1 cellular context compared by ENCODE assay signal in the genomic region with DNA sequence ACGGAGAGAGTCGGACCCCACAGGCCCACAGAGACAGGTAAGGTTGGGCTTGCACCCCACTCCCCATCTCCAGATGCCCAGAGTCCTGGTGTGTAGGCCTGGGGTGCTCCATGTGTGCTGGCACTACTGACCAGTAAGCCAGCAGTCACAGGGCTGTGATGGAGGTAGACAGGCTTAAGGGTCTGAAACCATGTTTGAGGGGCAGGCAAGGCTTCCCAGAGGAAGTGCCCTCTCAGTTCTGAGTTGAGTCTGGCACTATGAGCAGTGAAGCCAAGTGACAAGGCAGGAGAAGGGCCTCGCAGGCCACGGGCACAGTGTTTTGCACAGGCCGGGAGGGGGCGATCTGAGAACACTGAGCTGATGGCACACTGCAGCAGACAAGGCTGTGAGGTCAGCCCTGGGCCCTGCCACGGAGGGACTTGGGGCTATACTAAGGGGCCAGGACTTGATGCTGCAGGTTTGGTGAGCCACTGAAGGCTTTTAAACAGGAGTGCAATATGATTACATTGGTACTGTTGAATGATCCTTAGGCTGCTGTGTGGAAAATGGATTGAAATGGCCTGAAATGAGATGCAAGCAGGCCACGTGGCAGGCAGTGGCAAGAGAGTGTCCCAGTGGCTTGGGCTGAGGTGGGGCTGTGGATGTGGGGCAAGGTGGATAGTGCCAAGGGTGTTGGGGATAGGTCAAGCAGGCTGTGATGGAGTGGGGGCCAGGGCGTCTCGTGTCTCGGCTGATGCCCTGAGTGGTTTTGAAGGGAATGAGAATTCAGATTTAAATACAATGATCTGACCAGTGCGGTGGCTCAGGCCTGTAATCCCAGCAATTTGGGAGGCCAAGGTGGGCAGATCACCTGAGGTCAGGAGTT.
TF ChIP-seq lines count a peak whose summit lies in the region.

No MANE protein-coding gene starts in this region.

TF ChIP-seq in H1, 55 proteins besides CTCF, POLR2A, EP300 and RAD21:
- TF ChIP-seq JUN (IDR thresholded peaks at IDR 0.05; ENCODE audit: low read depth, low read length) (0 out of 2 replicates have a peak, but pooled peaks have one; percentile 29), FOSL1 (IDR thresholded peaks at IDR 0.05; ENCODE audit: insufficient read depth, low read depth, low read length) (no peak), CHD2 (IDR thresholded peaks at IDR 0.05; ENCODE audit: low read length) (0 out of 2 replicates have a peak, but pooled peaks have one; percentile 36), JUND (IDR thresholded peaks at IDR 0.05; ENCODE audit: low read length) (peak; percentile 46; the same call in 1 of the 2 replicates), SIN3A (conservative IDR thresholded peaks at IDR 0.05 in 1 of 2, IDR thresholded peaks at IDR 0.05 in 1 of 2; ENCODE audit: low read depth in 1 of 2, low read length in 2 of 2) (0 out of 4 replicates have a peak, but pooled peaks of 1 of the 2 experiments have one; percentile 53), TEAD4 (IDR thresholded peaks at IDR 0.05; ENCODE audit: low read depth, low read length) (no peak), CREB1 (IDR thresholded peaks at IDR 0.05) (peak; percentile 53)
- TF ChIP-seq, protein P1, sequence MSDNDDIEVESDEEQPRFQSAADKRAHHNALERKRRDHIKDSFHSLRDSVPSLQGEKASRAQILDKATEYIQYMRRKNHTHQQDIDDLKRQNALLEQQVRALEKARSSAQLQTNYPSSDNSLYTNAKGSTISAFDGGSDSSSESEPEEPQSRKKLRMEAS (IDR thresholded peaks at IDR 0.05) = 0 out of 2 replicates have a peak, but pooled peaks have one; percentile 32
TF ChIP-seq in H1: peak in this region for 6.
